11 cellular contexts compared by ENCODE assay signal in genomic region chr5:134136221-134136631, GRCh38. TPM values are rescaled to one million over a fixed set of nuclear protein-coding genes. Genes with fewer than 3 reads are reported as not detected.
DNase-seq lines count a peak whose midpoint lies in the region; ATAC-seq and TF ChIP-seq lines count a peak whose summit lies in the region.
"Had no signal": no experiment of that assay in that cellular context is flagged by ENCODE, and none has a peak within 500 bp of the region (broad histone marks: within the 10 kb centered on the region; RNA-seq: fewer than 3 reads in every experiment).

No MANE protein-coding gene starts in this region.

- H3K27ac ChIP-seq in CD4-positive, CD25-positive, alpha-beta regulatory T cell (ENCODE audit: insufficient read depth, low read length, poor library complexity, severe bottlenecking), result peak overlapping the region; percentile 93
- H3K27ac ChIP-seq in ovary, result no peak overlapping the region
- H3K27ac ChIP-seq: C4-2B had no signal

- H3K4me3 ChIP-seq in CD4-positive, CD25-positive, alpha-beta regulatory T cell (ENCODE audit: low read depth, low read length), result no peak overlapping the region
- no peak overlapping the region for H3K4me3 ChIP-seq in ovary

- no peak for TF ChIP-seq EP300 in ovary (IDR thresholded peaks at IDR 0.05)

- peaks cover 99% of the 10 kb centered on the region for H3K4me1 ChIP-seq in CD4-positive, CD25-positive, alpha-beta regulatory T cell (ENCODE audit: control insufficient read depth, insufficient read depth, low read length, poor library complexity, severe bottlenecking)
- H3K4me1 ChIP-seq in ovary (ENCODE audit: insufficient read depth), result peaks cover 1% of the 10 kb centered on the region

- peaks cover 53% of the 10 kb centered on the region for H3K36me3 ChIP-seq in CD4-positive, CD25-positive, alpha-beta regulatory T cell (ENCODE audit: control insufficient read depth, insufficient read depth, low read length)
- H3K36me3 ChIP-seq in ovary, result no peaks in the 10 kb centered on the region

- no peaks in the 10 kb centered on the region for H3K9me3 ChIP-seq in CD4-positive, CD25-positive, alpha-beta regulatory T cell (ENCODE audit: control insufficient read depth in 2 of 2, low read length in 2 of 2)
- H3K9me3 ChIP-seq in ovary, result no peaks in the 10 kb centered on the region

- DNase-seq in CD4-positive, CD25-positive, alpha-beta regulatory T cell, result no peak
- DNase-seq in activated naive CD8-positive, alpha-beta T cell treated with anti-CD3 and anti-CD28 coated beads, Interleukin-2, amount 10 ng/mL, durations not matched to agents 7 days and 5 days, result no peak
- peak; percentile 41 for DNase-seq in mesenteric fat pad (ENCODE audit: low spot score)
- DNase-seq in ovary, result no peak
- no peak for DNase-seq in GM03348 (ENCODE audit: low spot score)
- DNase-seq: NCI-H2227 treated with DMSO at 0.1 percent for 48 hours, PC-3 had no signal

- no peaks in the 10 kb centered on the region for H3K27me3 ChIP-seq in CD4-positive, CD25-positive, alpha-beta regulatory T cell (ENCODE audit: control insufficient read depth, insufficient read depth, low read length)
- H3K27me3 ChIP-seq in ovary, result no peaks in the 10 kb centered on the region

- 0 out of 3 replicates have a peak, but pooled peaks have one; percentile 3 for TF ChIP-seq CTCF in GM12872 (IDR thresholded peaks at IDR 0.05; ENCODE audit: insufficient read depth, low read depth, low read length)
- TF ChIP-seq CTCF in ovary (IDR thresholded peaks at IDR 0.05), result no peak

- ATAC-seq in CD4-positive, CD25-positive, alpha-beta regulatory T cell (ENCODE audit: low read depth in 2 of 2), result no peak
- ATAC-seq in activated naive CD8-positive, alpha-beta T cell treated with anti-CD3 and anti-CD28 coated beads, Interleukin-2, amount 10 ng/mL, durations not matched to agents 7 days and 5 days (ENCODE audit: low read depth), result no peak
- ATAC-seq in HG03432 (IDR thresholded peaks at IDR 0.05; ENCODE audit: unreplicated experiment) (no peak), GM21529 (IDR thresholded peaks at IDR 0.05; ENCODE audit: unreplicated experiment) (no peak)
- ATAC-seq: PC-3 had no signal

- H3K4me3 Mint-ChIP-seq in CD4-positive, CD25-positive, alpha-beta regulatory T cell, result peak overlapping the region; percentile 7 to 61 (median 52)
- peak overlapping the region; percentile 6 for H3K4me3 Mint-ChIP-seq in activated naive CD8-positive, alpha-beta T cell treated with anti-CD3 and anti-CD28 coated beads, Interleukin-2, amount 10 ng/mL, durations not matched to agents 7 days and 5 days

- WGBS in ovary, 3 donors, result 50 to 57% (median 51%) methylated on average over 2 of the region's 2 CpGs

- TF ChIP-seq POLR2A in ovary (IDR thresholded peaks at IDR 0.05), result no peak

- intact Hi-C loops in ovary (cut with DNase I), result no loop called here

- H3K27me3 Mint-ChIP-seq in CD4-positive, CD25-positive, alpha-beta regulatory T cell, result no peaks in the 10 kb centered on the region
- no peaks in the 10 kb centered on the region for H3K27me3 Mint-ChIP-seq in activated naive CD8-positive, alpha-beta T cell treated with anti-CD3 and anti-CD28 coated beads, Interleukin-2, amount 10 ng/mL, durations not matched to agents 7 days and 5 days

- H3K9me3 Mint-ChIP-seq in CD4-positive, CD25-positive, alpha-beta regulatory T cell, result peaks cover 0 to 2% (median 0%) of the 10 kb centered on the region in 7 donors
- H3K9me3 Mint-ChIP-seq in activated naive CD8-positive, alpha-beta T cell treated with anti-CD3 and anti-CD28 coated beads, Interleukin-2, amount 10 ng/mL, durations not matched to agents 7 days and 5 days, result no peaks in the 10 kb centered on the region

- peaks cover 12 to 98% (median 49%) of the 10 kb centered on the region in 4 donors for H3K4me1 Mint-ChIP-seq in CD4-positive, CD25-positive, alpha-beta regulatory T cell
- H3K4me1 Mint-ChIP-seq in activated naive CD8-positive, alpha-beta T cell treated with anti-CD3 and anti-CD28 coated beads, Interleukin-2, amount 10 ng/mL, durations not matched to agents 7 days and 5 days, result peaks cover 83% of the 10 kb centered on the region

- peaks cover 46% of the 10 kb centered on the region for H3K36me3 Mint-ChIP-seq in CD4-positive, CD25-positive, alpha-beta regulatory T cell
- peaks cover 16% of the 10 kb centered on the region for H3K36me3 Mint-ChIP-seq in activated naive CD8-positive, alpha-beta T cell treated with anti-CD3 and anti-CD28 coated beads, Interleukin-2, amount 10 ng/mL, durations not matched to agents 7 days and 5 days

- peak overlapping the region; percentile 86 to 98 (median 96) for H3K27ac Mint-ChIP-seq in CD4-positive, CD25-positive, alpha-beta regulatory T cell
- H3K27ac Mint-ChIP-seq in activated naive CD8-positive, alpha-beta T cell treated with anti-CD3 and anti-CD28 coated beads, Interleukin-2, amount 10 ng/mL, durations not matched to agents 7 days and 5 days, result no peak overlapping the region

- POLR2A ChIA-PET in activated naive CD8-positive, alpha-beta T cell treated with anti-CD3 and anti-CD28 coated beads, Interleukin-2, amount 10 ng/mL, durations not matched to agents 7 days and 5 days (lab: Charles Lee), result interaction anchor here (1.1 to 4.8 kb wide), 4 partner anchors 9 to 50 kb away, joined by 3 to 31 read pairs (median 4); no protein-coding TSS in a partner anchor

RNA-seq across cellular contexts. Expression of gene TCF7, which starts 21.7 kb away (rescaled TPM):
- 234 TPM for total RNA-seq in CD4-positive, CD25-positive, alpha-beta regulatory T cell
- 100 to 1,000 TPM in 1 of 4 donors, 10 to 100 TPM in 3; 55.4 to 118 (median 79.9) TPM for polyA plus RNA-seq in CD4-positive, CD25-positive, alpha-beta regulatory T cell
- total RNA-seq in activated naive CD8-positive, alpha-beta T cell treated with anti-CD3 and anti-CD28 coated beads, Interleukin-2, amount 10 ng/mL, durations not matched to agents 7 days and 5 days, result 100 to 1,000 TPM; 283 to 315 TPM
- total RNA-seq in mesenteric fat pad (3.9 TPM), ovary (10 to 100 TPM in 1 of 7 donors, 1 to 10 TPM in 6; 2.9 to 15.2 (median 4.2) TPM)
- 1 to 10 TPM; 1.7 to 2.5 TPM for polyA plus RNA-seq in ovary

RNA-seq across cellular contexts. Expression of gene SKP1, which starts 40.5 kb away (rescaled TPM):
- 310 TPM for total RNA-seq in CD4-positive, CD25-positive, alpha-beta regulatory T cell
- 1,000 to 10,000 TPM; 1,181 to 1,272 (median 1,236) TPM for polyA plus RNA-seq in CD4-positive, CD25-positive, alpha-beta regulatory T cell
- 100 to 1,000 TPM; 193 to 206 TPM for total RNA-seq in activated naive CD8-positive, alpha-beta T cell treated with anti-CD3 and anti-CD28 coated beads, Interleukin-2, amount 10 ng/mL, durations not matched to agents 7 days and 5 days
- total RNA-seq in mesenteric fat pad (288 TPM), ovary (100 to 1,000 TPM; 263 to 464 (median 361) TPM)
- 1,000 to 10,000 TPM in 1 of 2 donors, 100 to 1,000 TPM in 1; 751 to 1,077 TPM for polyA plus RNA-seq in ovary

Comparison
In these comparisons a context has a peak if more than half of its experiments do, and no peak if none do; other contexts are left out.
1. RNA of gene TCF7, which starts 21.7 kb away (total RNA-seq): 283 to 315 TPM in activated naive CD8-positive, alpha-beta T cell treated with anti-CD3 and anti-CD28 coated beads, Interleukin-2, amount 10 ng/mL, durations not matched to agents 7 days and 5 days and 234 TPM in CD4-positive, CD25-positive, alpha-beta regulatory T cell (single experiment); 2.9 to 15.2 TPM in ovary and 3.9 TPM in mesenteric fat pad (single experiment); every median in the first group is over 10 times any median in the second.